Comparison of ENCODE assay signal across 8 cellular contexts in genomic region chrX:49190783-49191032, GRCh38. TPM values are rescaled to one million over a fixed set of nuclear protein-coding genes. Genes with fewer than 3 reads are reported as not detected.
DNase-seq lines count a peak whose midpoint lies in the region; ATAC-seq and TF ChIP-seq lines count a peak whose summit lies in the region.

No MANE protein-coding gene starts in this region.

- H3K4me3 ChIP-seq in left ventricle myocardium inferior, result peak overlapping the region; percentile 66
- H3K4me3 ChIP-seq in brain microvascular endothelial cell (ENCODE audit: low read depth, low read length), result peak overlapping the region; percentile 50
- H3K4me3 ChIP-seq in mononuclear cell (ENCODE audit: low read length), result peak overlapping the region; percentile 23
- H3K4me3 ChIP-seq in vagina, result peak overlapping the region; percentile 24 to 39

- intact Hi-C loops in left ventricle myocardium inferior (cut with micrococcal nuclease) (no loop called here), Right ventricle myocardium inferior (cut with DNase I) (no loop called here), vagina (cut with DNase I) (loop anchor here (10.0 kb wide), 1 partner anchor 74 kb away; the partner anchor contains the start of genes FOXP3 and PPP1R3F)

- H3K27me3 ChIP-seq in left ventricle myocardium inferior (ENCODE audit: low read depth) (no peaks in the 10 kb centered on the region), brain microvascular endothelial cell (replicated peaks) (no peaks in the 10 kb centered on the region), mononuclear cell (ENCODE audit: insufficient read depth, low read length) (no peaks in the 10 kb centered on the region), vagina (no peaks in the 10 kb centered on the region)

- no peaks in the 10 kb centered on the region for H3K36me3 ChIP-seq in left ventricle myocardium inferior
- no peaks in the 10 kb centered on the region for H3K36me3 ChIP-seq in brain microvascular endothelial cell (replicated peaks)
- H3K36me3 ChIP-seq in vagina, result no peaks in the 10 kb centered on the region

- H3K4me1 ChIP-seq in left ventricle myocardium inferior, result peaks cover 17% of the 10 kb centered on the region
- peaks cover 4% of the 10 kb centered on the region for H3K4me1 ChIP-seq in mononuclear cell (ENCODE audit: insufficient read depth, low read length)
- peaks cover 6% of the 10 kb centered on the region for H3K4me1 ChIP-seq in vagina

- TF ChIP-seq CTCF in left ventricle myocardium inferior (IDR thresholded peaks at IDR 0.05; ENCODE audit: borderline replicate concordance) (no peak), brain microvascular endothelial cell (IDR thresholded peaks at IDR 0.05; ENCODE audit: low read depth, low read length, missing control alignments) (no peak), vagina (IDR thresholded peaks at IDR 0.05) (no peak)

- no peak for TF ChIP-seq POLR2A in vagina (IDR thresholded peaks at IDR 0.05)

- ATAC-seq in Right ventricle myocardium inferior (no peak), HG02610 (IDR thresholded peaks at IDR 0.05; ENCODE audit: unreplicated experiment) (no peak)

- in situ Hi-C loops in brain microvascular endothelial cell (cut with HindIII; ENCODE audit: low pct_ligation_motif_present, low sequenced_read_pairs), result no loop called here

- DNase-seq in left ventricle myocardium inferior (no peak), Right ventricle myocardium inferior (ENCODE audit: missing footprints) (no peak), brain microvascular endothelial cell (no peak), vagina (ENCODE audit: extremely low spot score in 2 of 2) (no peak), NOMO-1 (lab: John Stamatoyannopoulos, UW; ENCODE audit: unreplicated experiment in 2 of 2) (no peak), cerebellar cortex (ENCODE audit: low spot score) (no peak)

- H3K27ac ChIP-seq in left ventricle myocardium inferior (replicated peaks) (peak overlapping the region; percentile 93), brain microvascular endothelial cell (peak overlapping the region; percentile 52), vagina (peak overlapping the region; percentile 82)

- H3K9me3 ChIP-seq in left ventricle myocardium inferior (replicated peaks) (no peaks in the 10 kb centered on the region), mononuclear cell (ENCODE audit: low read depth, low read length) (no peaks in the 10 kb centered on the region), vagina (no peaks in the 10 kb centered on the region)

RNA-seq across cellular contexts. Expression of gene PRICKLE3, which starts 4.5 kb away (rescaled TPM):
- total RNA-seq in left ventricle myocardium inferior, result 9.7 TPM
- total RNA-seq in Right ventricle myocardium inferior, result 15.1 TPM
- 3.3 TPM for total RNA-seq in mononuclear cell
- total RNA-seq in vagina, result 26.5 TPM

RNA-seq across cellular contexts. Expression of gene SYP, which starts 9.3 kb away (rescaled TPM):
- total RNA-seq in left ventricle myocardium inferior (1.6 TPM), Right ventricle myocardium inferior (1.8 TPM), mononuclear cell (0.42 TPM), vagina (11.0 TPM)

RNA-seq across cellular contexts. Expression of gene PLP2, which starts 19.0 kb away (rescaled TPM):
- total RNA-seq in left ventricle myocardium inferior (42.1 TPM), Right ventricle myocardium inferior (67.0 TPM), mononuclear cell (53.9 TPM), vagina (81.3 TPM)

RNA-seq across cellular contexts. Expression of gene MAGIX, which starts 28.1 kb away (rescaled TPM):
- total RNA-seq in left ventricle myocardium inferior, result 2.4 TPM
- total RNA-seq in Right ventricle myocardium inferior, result 4.3 TPM
- 0.42 TPM for total RNA-seq in mononuclear cell
- total RNA-seq in vagina, result 2.2 TPM

RNA-seq across cellular contexts. Expression of gene CACNA1F, which starts 42.4 kb away (rescaled TPM):
- 0.08 TPM for total RNA-seq in left ventricle myocardium inferior
- not detected for total RNA-seq in Right ventricle myocardium inferior
- 0.31 TPM for total RNA-seq in mononuclear cell
- total RNA-seq in vagina, result 0.25 TPM
